ENCODE assay signal across 10 cellular contexts in genomic region chr3:32313723-32314473, GRCh38.
DNase-seq lines count a peak whose midpoint lies in the region; ATAC-seq and TF ChIP-seq lines count a peak whose summit lies in the region.
"Had no signal": no experiment of that assay in that cellular context is flagged by ENCODE, and none has a peak within 500 bp of the region (broad histone marks: within the 10 kb centered on the region; RNA-seq: fewer than 3 reads in every experiment).

No MANE protein-coding gene starts in this region.

- H3K27me3 ChIP-seq in SK-N-SH (ENCODE audit: insufficient read depth) (no peaks in the 10 kb centered on the region), mammary epithelial cell (ENCODE audit: insufficient read depth, low read length) (no peaks in the 10 kb centered on the region), osteoblast (ENCODE audit: insufficient read depth, low read length) (peaks cover 7% of the 10 kb centered on the region)

- TF ChIP-seq EP300 in SK-N-SH (IDR thresholded peaks at IDR 0.05; ENCODE audit: borderline replicate concordance in 1 of 2, low read depth in 1 of 2, low read length in 1 of 2) = no peak

- no peak overlapping the region for H3K4me3 ChIP-seq in SK-N-SH (ENCODE audit: low read depth in 2 of 2, low read length in 1 of 2)
- peak overlapping the region; percentile 16 to 41 (median 27) for H3K4me3 ChIP-seq in mammary epithelial cell (replicated peaks in 1 of 3; ENCODE audit: insufficient read depth in 1 of 3, low read depth in 2 of 3, low read length in 3 of 3)
- no peak overlapping the region for H3K4me3 ChIP-seq in osteoblast (ENCODE audit: insufficient read depth, low read length)

- DNase-seq in EL (peak; percentile 48), SK-N-SH (no peak), mammary epithelial cell (peak; percentile 79), osteoblast (ENCODE audit: insufficient read length, low spot score, missing footprints) (peak; percentile 55), foreskin melanocyte (no peak)
- DNase-seq: activated CD4-positive, CD25-positive, alpha-beta regulatory T cell; occipital lobe had no signal

- H3K36me3 ChIP-seq in SK-N-SH (replicated peaks in 1 of 2; ENCODE audit: control insufficient read depth in 1 of 2, insufficient read depth in 2 of 2, low read length in 1 of 2) (no peaks in the 10 kb centered on the region), mammary epithelial cell (ENCODE audit: insufficient read depth, low read length) (no peaks in the 10 kb centered on the region), osteoblast (ENCODE audit: insufficient read depth, low read length) (no peaks in the 10 kb centered on the region)

- no peaks in the 10 kb centered on the region for H3K9me3 ChIP-seq in SK-N-SH
- no peaks in the 10 kb centered on the region for H3K9me3 ChIP-seq in mammary epithelial cell (replicated peaks; ENCODE audit: insufficient read depth, low read length)
- H3K9me3 ChIP-seq in osteoblast (ENCODE audit: low read depth, low read length) = no peaks in the 10 kb centered on the region

- H3K9me2 ChIP-seq in SK-N-SH = no peaks in the 10 kb centered on the region

- BruUV-seq in mammary epithelial cell (replicated peaks; lab: Mats Ljungman, UMichigan) = no TSS peak

- H3K4me1 ChIP-seq in SK-N-SH (ENCODE audit: control insufficient read depth in 1 of 2, insufficient read depth in 2 of 2, low read depth in 1 of 2, low read length in 1 of 2) (no peaks in the 10 kb centered on the region; a peak in 1 of 4 replicates), mammary epithelial cell (ENCODE audit: insufficient read depth, low read length) (peaks cover 14% of the 10 kb centered on the region), osteoblast (ENCODE audit: insufficient read depth, low read length) (peaks cover 7% of the 10 kb centered on the region)

- TF ChIP-seq CTCF in SK-N-SH (IDR thresholded peaks at IDR 0.05) (no peak), mammary epithelial cell (conservative IDR thresholded peaks at IDR 0.05 in 1 of 2, IDR thresholded peaks at IDR 0.05 in 1 of 2; ENCODE audit: extremely low read depth in 1 of 2, insufficient read depth in 1 of 2, low read depth in 1 of 2, low read length in 2 of 2) (no peak), osteoblast (IDR thresholded peaks at IDR 0.05; ENCODE audit: extremely low read depth, low read depth, low read length) (no peak)

- H3K79me2 ChIP-seq in SK-N-SH (ENCODE audit: insufficient read depth) (no peaks in the 10 kb centered on the region), mammary epithelial cell (ENCODE audit: insufficient read depth, low read length) (no peaks in the 10 kb centered on the region), osteoblast (ENCODE audit: insufficient read depth, low read length) (no peaks in the 10 kb centered on the region)

- H3F3A ChIP-seq in SK-N-SH (replicated peaks; ENCODE audit: insufficient read depth) = no peaks in the 10 kb centered on the region

- H3K9ac ChIP-seq in SK-N-SH (no peak overlapping the region), mammary epithelial cell (ENCODE audit: insufficient read depth, low read length) (no peak overlapping the region)

- dilution Hi-C loops in mammary epithelial cell (cut with HindIII; ENCODE audit: low sequenced_read_pairs) = no loop called here

- no peaks in the 10 kb centered on the region for H4K20me1 ChIP-seq in SK-N-SH (ENCODE audit: insufficient read depth)
- no peaks in the 10 kb centered on the region for H4K20me1 ChIP-seq in mammary epithelial cell (ENCODE audit: insufficient read depth, low read length)
- peaks cover 4% of the 10 kb centered on the region for H4K20me1 ChIP-seq in osteoblast (ENCODE audit: insufficient read depth, low read length)

- 38% methylated on average over 5 of the region's 5 CpGs for WGBS in SK-N-SH (ENCODE audit: low lambda C conversion rate)
- WGBS in mammary epithelial cell (ENCODE audit: low coverage, missing lambda C conversion rate) = 3% methylated on average over 5 of the region's 5 CpGs

- H3K4me2 ChIP-seq in SK-N-SH (peak overlapping the region; percentile 50), mammary epithelial cell (ENCODE audit: insufficient read depth, low read depth, low read length) (peak overlapping the region; percentile 70), osteoblast (ENCODE audit: insufficient read depth, low read length) (peak overlapping the region; percentile 56)

- in situ Hi-C loops in mammary epithelial cell (cut with MboI; ENCODE audit: low sequenced_read_pairs in 2 of 2) = no loop called here

- CTCF ChIA-PET in SK-N-SH (lab: Yijun Ruan, JAX) = interaction anchor here (2.0 kb wide), 1 partner anchor 17 kb away, joined by 5 read pairs; no protein-coding TSS in a partner anchor
- CTCF ChIA-PET in mammary epithelial cell (lab: Charles Lee; ENCODE audit: low non-redundant PET) = no interaction called here

- TF ChIP-seq RAD21 in SK-N-SH (IDR thresholded peaks at IDR 0.05; ENCODE audit: low read length) = no peak

- H2AFZ ChIP-seq in SK-N-SH (ENCODE audit: low read depth) (no peak overlapping the region), mammary epithelial cell (ENCODE audit: low read depth, low read length) (peak overlapping the region; percentile 89), osteoblast (ENCODE audit: low read length) (no peak overlapping the region)

- intact Hi-C loops in mammary epithelial cell (cut with micrococcal nuclease) = no loop called here

- ATAC-seq in HG03280 (IDR thresholded peaks at IDR 0.05; ENCODE audit: unreplicated experiment) = no peak
- no peak for ATAC-seq in GM18861 (IDR thresholded peaks at IDR 0.05; ENCODE audit: unreplicated experiment)
- ATAC-seq in GM18873 (IDR thresholded peaks at IDR 0.05; ENCODE audit: low FRiP score, unreplicated experiment) = no peak

- H3K27ac ChIP-seq in SK-N-SH (ENCODE audit: low read depth in 2 of 2, low read length in 1 of 2) (no peak overlapping the region), mammary epithelial cell (ENCODE audit: insufficient read depth, low read depth, low read length) (peak overlapping the region; percentile 45), osteoblast (ENCODE audit: low read depth, low read length) (no peak overlapping the region)

- POLR2A ChIA-PET in SK-N-SH (lab: Yijun Ruan, JAX) = no interaction called here

TF ChIP-seq in SK-N-SH, 30 proteins besides CTCF, POLR2A, EP300 and RAD21:
- TF ChIP-seq FOSL2 (IDR thresholded peaks at IDR 0.05; ENCODE audit: borderline replicate concordance, low read depth) (peak; percentile 57; the same call in 1 of the 2 replicates), GABPA (IDR thresholded peaks at IDR 0.05; ENCODE audit: low read depth) (no peak), JUND (IDR thresholded peaks at IDR 0.05) (peak; percentile 26; the same call in 1 of the 2 replicates)

Comparison
In these comparisons a context has a peak if more than half of its experiments do, and no peak if none do; other contexts are left out.
1. DNase-seq: peak in EL (single experiment), mammary epithelial cell (single experiment) and osteoblast (single experiment); none in SK-N-SH (single experiment) and foreskin melanocyte (single experiment).
2. H3K4me3 ChIP-seq: peak in mammary epithelial cell (3 of 3); none in SK-N-SH (0 of 2) and osteoblast (single experiment).
3. Peak in every context shown above with its lines, with median percentiles within 50 percentile points of each other: H3K4me2 ChIP-seq.